Comparison of ENCODE assay signal across 8 cellular contexts in the genomic region with DNA sequence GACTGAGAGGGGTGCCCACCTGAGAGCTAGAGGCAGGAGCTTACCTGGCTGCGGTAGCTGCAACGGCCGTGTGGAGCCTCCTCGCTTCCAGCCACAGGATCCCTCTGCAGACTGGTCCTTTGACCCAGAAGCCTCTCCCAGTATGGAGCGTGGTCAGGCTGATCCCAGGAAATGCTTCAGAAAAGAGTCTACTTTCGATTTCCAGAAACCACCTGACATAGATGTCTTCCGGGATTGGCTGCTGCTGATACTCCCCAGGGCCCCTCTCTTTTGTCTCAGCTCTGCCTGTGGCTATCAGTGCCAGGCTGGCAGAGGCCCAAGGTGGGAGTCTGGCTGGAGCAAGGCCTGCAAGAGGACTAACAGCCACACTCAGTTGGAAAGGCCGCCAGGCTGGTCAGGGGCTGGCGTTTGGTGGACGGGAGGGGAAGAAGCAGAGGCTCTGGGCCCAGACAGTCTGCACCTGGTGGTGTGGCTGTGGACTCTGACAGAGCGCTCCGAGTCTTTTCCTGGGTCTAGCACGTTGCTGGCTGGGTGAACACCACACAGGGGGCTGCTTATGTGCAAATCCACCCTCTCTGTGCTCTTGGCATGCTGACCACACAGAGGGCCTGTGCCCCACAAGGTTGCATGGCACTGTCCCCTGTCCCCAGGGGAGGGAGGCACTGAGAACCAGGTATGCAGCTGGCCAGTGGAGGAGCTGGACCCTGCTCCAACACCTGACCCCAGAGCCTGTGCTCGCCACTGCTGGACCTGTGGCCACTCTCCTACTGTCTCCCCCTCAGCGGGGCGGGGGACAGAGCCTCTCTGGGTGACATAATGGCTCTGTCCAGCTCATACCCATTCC. TPM values are rescaled to one million over a fixed set of nuclear protein-coding genes. Genes with fewer than 3 reads are reported as not detected.
A peak's percentile ranks its signal among the peaks of the same experiment; 100 is the strongest.
DNase-seq lines count a peak whose midpoint lies in the region; ATAC-seq and TF ChIP-seq lines count a peak whose summit lies in the region.

A gene with protein sequence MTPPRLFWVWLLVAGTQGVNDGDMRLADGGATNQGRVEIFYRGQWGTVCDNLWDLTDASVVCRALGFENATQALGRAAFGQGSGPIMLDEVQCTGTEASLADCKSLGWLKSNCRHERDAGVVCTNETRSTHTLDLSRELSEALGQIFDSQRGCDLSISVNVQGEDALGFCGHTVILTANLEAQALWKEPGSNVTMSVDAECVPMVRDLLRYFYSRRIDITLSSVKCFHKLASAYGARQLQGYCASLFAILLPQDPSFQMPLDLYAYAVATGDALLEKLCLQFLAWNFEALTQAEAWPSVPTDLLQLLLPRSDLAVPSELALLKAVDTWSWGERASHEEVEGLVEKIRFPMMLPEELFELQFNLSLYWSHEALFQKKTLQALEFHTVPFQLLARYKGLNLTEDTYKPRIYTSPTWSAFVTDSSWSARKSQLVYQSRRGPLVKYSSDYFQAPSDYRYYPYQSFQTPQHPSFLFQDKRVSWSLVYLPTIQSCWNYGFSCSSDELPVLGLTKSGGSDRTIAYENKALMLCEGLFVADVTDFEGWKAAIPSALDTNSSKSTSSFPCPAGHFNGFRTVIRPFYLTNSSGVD (minus strand): TSS at position 144 of the 844 bp plus-strand sequence. CDS start 2,732 bp downstream, outside the sequence.

- H2BK15ac ChIP-seq in H9 (ENCODE audit: low read depth, low read length) = no peak within 1 kb of the TSS

- no peaks in the 10 kb centered on the region; the same call in 1 of the 2 replicates for H3K4me1 ChIP-seq in H9 (ENCODE audit: insufficient read depth, low read length)
- peaks cover 43% of the 10 kb centered on the region for H3K4me1 ChIP-seq in NT2/D1 (ENCODE audit: insufficient read depth, insufficient read length)
- H3K4me1 ChIP-seq in parathyroid adenoma = peaks cover 20% of the 10 kb centered on the region

- H3K36me3 Mint-ChIP-seq in H9 (ENCODE audit: insufficient read depth in 1 of 3, low read depth in 3 of 3) = peaks cover 0 to 2% (median 0%) of the 10 kb centered on the region in 3 experiments; a peak in 3 of 7 replicates

- H2BK5ac ChIP-seq in H9 (ENCODE audit: insufficient read length, low read length) = no peak within 1 kb of the TSS

- no CpG with 5 or more reads among the region's 16 CpGs for whole genome bisulfite sequencing in H9 (ENCODE audit: extremely low coverage, insufficient read length, low lambda C conversion rate)

- H2BK20ac ChIP-seq in H9 (ENCODE audit: low read depth, low read length, poor library complexity, severe bottlenecking) = no peak within 1 kb of the TSS

- H3K56ac ChIP-seq in H9 (ENCODE audit: insufficient read length, low read depth, low read length) = no peak within 1 kb of the TSS

- H3K27ac ChIP-seq in H9 (ENCODE audit: insufficient read length, low read depth, low read length) (no peak within 1 kb of the TSS), parathyroid adenoma (peak within 1 kb of the TSS; percentile 29)

- no peaks in the 10 kb centered on the region for H4K20me1 ChIP-seq in H9 (ENCODE audit: control insufficient read depth, insufficient read depth, insufficient read length)

- TF ChIP-seq CTCF in H9 (conservative IDR thresholded peaks at IDR 0.05) (no peak), parathyroid adenoma (IDR thresholded peaks at IDR 0.05) (no peak)

- H2AFZ ChIP-seq in H9 (ENCODE audit: low read length) = no peak within 1 kb of the TSS
- H2AFZ ChIP-seq in parathyroid adenoma = peak within 1 kb of the TSS; percentile 86

- no peak within 1 kb of the TSS for H2BK120ac ChIP-seq in H9 (ENCODE audit: low read depth, low read length, poor library complexity, severe bottlenecking)

- H3K9me3 ChIP-seq in H9 (ENCODE audit: control insufficient read depth, low read depth, low read length) = no peaks in the 10 kb centered on the region
- no peaks in the 10 kb centered on the region for H3K9me3 ChIP-seq in NT2/D1 (ENCODE audit: insufficient read depth, low read length)
- no peaks in the 10 kb centered on the region for H3K9me3 ChIP-seq in parathyroid adenoma (ENCODE audit: control insufficient read depth, low read length)

- no peak within 1 kb of the TSS for H3T11ph ChIP-seq in H9 (ENCODE audit: low read length)

- H3K27me3 Mint-ChIP-seq in H9 (ENCODE audit: low read depth) = peaks cover 10% of the 10 kb centered on the region

- no peaks in the 10 kb centered on the region for H3K79me2 ChIP-seq in H9 (ENCODE audit: insufficient read depth, low read length)
- H3K79me2 ChIP-seq in parathyroid adenoma = no peaks in the 10 kb centered on the region

- peak; percentile 93 for DNase-seq in A172 (ENCODE audit: low spot score)
- DNase-seq in H9 = peak; percentile 76
- no peak for DNase-seq in NT2/D1 (ENCODE audit: low read depth, low spot score)
- peak in 54 of 56 donors; percentile 21 to 98 (median 68) for DNase-seq in amygdala (lab: John Stamatoyannopoulos, UW)
- DNase-seq in Right ventricle myocardium superior = peak; percentile 86

- H3K4me2 ChIP-seq in H9 (ENCODE audit: insufficient read depth, insufficient read length, low read length) (no peak within 1 kb of the TSS), parathyroid adenoma (ENCODE audit: low read length) (peak within 1 kb of the TSS; percentile 81)

- H3K27ac Mint-ChIP-seq in H9 = no peak within 1 kb of the TSS; a peak in 1 of 7 replicates

- H3K27me3 ChIP-seq in H9 (ENCODE audit: insufficient read depth, low read length) = no peaks in the 10 kb centered on the region
- no peaks in the 10 kb centered on the region for H3K27me3 ChIP-seq in NT2/D1 (ENCODE audit: insufficient read depth, insufficient read length)
- no peaks in the 10 kb centered on the region for H3K27me3 ChIP-seq in parathyroid adenoma (ENCODE audit: control insufficient read depth, insufficient read depth, low read length)

- H3K9ac ChIP-seq in H9 (ENCODE audit: extremely low read depth, insufficient read length, low read length) = no peak within 1 kb of the TSS
- H3K9ac ChIP-seq in NT2/D1 (ENCODE audit: insufficient read length, low read depth) = peak within 1 kb of the TSS; percentile 70
- H3K9ac ChIP-seq in parathyroid adenoma = no peak within 1 kb of the TSS

- peaks cover 9 to 27% of the 10 kb centered on the region in 2 experiments for H3K4me1 Mint-ChIP-seq in H9

- no peaks in the 10 kb centered on the region for H3K79me1 ChIP-seq in H9 (ENCODE audit: insufficient read depth, low read depth, low read length, poor library complexity, severe bottlenecking)

- ATAC-seq in Right ventricle myocardium superior (ENCODE audit: poor library complexity) (peak; percentile 72), GM18517 (IDR thresholded peaks at IDR 0.05; ENCODE audit: unreplicated experiment) (no peak), HG03521 (IDR thresholded peaks at IDR 0.05; ENCODE audit: unreplicated experiment) (no peak)

- no peaks in the 10 kb centered on the region for H3K23me2 ChIP-seq in H9 (ENCODE audit: insufficient read length, low read depth, low read length, poor library complexity, severe bottlenecking)

- H4K91ac ChIP-seq in H9 (ENCODE audit: insufficient read length, low read depth, low read length) = no peak within 1 kb of the TSS

- no peak within 1 kb of the TSS for H3K23ac ChIP-seq in H9 (ENCODE audit: insufficient read length, low read depth, low read length)

- H3K14ac ChIP-seq in H9 (ENCODE audit: insufficient read depth, low read length) = no peak within 1 kb of the TSS

- no peak within 1 kb of the TSS for H3K18ac ChIP-seq in H9 (ENCODE audit: insufficient read length, low read depth, low read length)

- H3K4me3 ChIP-seq in NT2/D1 (ENCODE audit: insufficient read length, low read depth) (peak within 1 kb of the TSS; percentile 30), parathyroid adenoma (ENCODE audit: low read depth, low read length) (peak within 1 kb of the TSS; percentile 50)

- H3K4ac ChIP-seq in H9 (ENCODE audit: low read depth, low read length) = no peak within 1 kb of the TSS

- H3K4me3 Mint-ChIP-seq in H9 = peak within 1 kb of the TSS; percentile 35 to 55; a peak in 4 of 5 replicates

- H4K8ac ChIP-seq in H9 (replicated peaks; ENCODE audit: insufficient read length, low read depth, low read length) = no peak within 1 kb of the TSS

- no peaks in the 10 kb centered on the region for H3K9me3 Mint-ChIP-seq in H9

- intact Hi-C loops in Right ventricle myocardium superior (cut with DNase I) = no loop called here

- H3K36me3 ChIP-seq in NT2/D1 (ENCODE audit: insufficient read depth, insufficient read length, low read length) (peaks cover 12% of the 10 kb centered on the region), parathyroid adenoma (ENCODE audit: control insufficient read depth, insufficient read depth, low read length) (no peaks in the 10 kb centered on the region)

- H4K5ac ChIP-seq in H9 (ENCODE audit: insufficient read length, low read depth, low read length) = no peak within 1 kb of the TSS

- no peak within 1 kb of the TSS for H2BK12ac ChIP-seq in H9 (ENCODE audit: insufficient read length, low read depth, low read length)

- H2AK5ac ChIP-seq in H9 (ENCODE audit: insufficient read length, low read length) = no peak within 1 kb of the TSS

RNA-seq across cellular contexts. Expression of the gene that starts here (rescaled TPM):
- total RNA-seq in A172 (2014; rRNA removed; shearing (Covaris generic)) = 352 and 514 TPM in 2 replicates
- total RNA-seq in H9 (2021) (69.8 and 76.4 TPM in 2 replicates), Right ventricle myocardium superior (499 TPM)
